In genomic region chr17:42133461-42134041, GRCh38 we compare ENCODE assay signal across 8 cellular contexts. TPM values are rescaled to one million over a fixed set of nuclear protein-coding genes. Genes with fewer than 3 reads are reported as not detected.
DNase-seq lines count a peak whose midpoint lies in the region; ATAC-seq, FAIRE-seq and TF ChIP-seq lines count a peak whose summit lies in the region.

No MANE protein-coding gene starts in this region.

- TF ChIP-seq RAD21 in liver (IDR thresholded peaks at IDR 0.05): no peak

- H3K27ac Mint-ChIP-seq in activated CD4-positive, alpha-beta memory T cell treated with anti-CD3 and anti-CD28 coated beads, Interleukin-2, amount 10 ng/mL, durations not matched to agents 7 days and 5 days: peak overlapping the region; percentile 69

- H3K4me1 ChIP-seq in heart right ventricle: peaks cover 45 to 100% (median 96%) of the 10 kb centered on the region in 9 donors
- peaks cover 14 to 34% (median 22%) of the 10 kb centered on the region in 4 donors for H3K4me1 ChIP-seq in liver (ENCODE audit: control insufficient read depth in 4 of 4, insufficient read depth in 4 of 4, low read length in 3 of 4)

- POLR2A ChIA-PET in activated CD4-positive, alpha-beta memory T cell treated with anti-CD3 and anti-CD28 coated beads, Interleukin-2, amount 10 ng/mL, durations not matched to agents 7 days and 5 days (lab: Charles Lee): interaction anchor here (1.0 to 4.4 kb wide), 8 partner anchors 13 to 269 kb away, joined by 3 to 15 read pairs (median 4); partner anchors contain the start of genes DHX58, DNAJC7, KAT2A and KLHL11

- DNase-seq in heart right ventricle (no peak), cardiac septum (ENCODE audit: low spot score) (no peak), LNCaP clone FGC (ENCODE audit: low read depth) (peak; percentile 70), D721Med (ENCODE audit: insufficient read length, low spot score) (no peak), ecto neural progenitor cell (ENCODE audit: low spot score) (no peak), WERI-Rb-1 (no peak)
- no peak for DNase-seq in activated CD4-positive, alpha-beta memory T cell treated with anti-CD3 and anti-CD28 coated beads, Interleukin-2, amount 10 ng/mL, durations not matched to agents 7 days and 5 days

- no peak for ATAC-seq in heart right ventricle

- H3K9me3 Mint-ChIP-seq in activated CD4-positive, alpha-beta memory T cell treated with anti-CD3 and anti-CD28 coated beads, Interleukin-2, amount 10 ng/mL, durations not matched to agents 7 days and 5 days: no peaks in the 10 kb centered on the region

- H3K9ac ChIP-seq in liver (ENCODE audit: low read depth in 1 of 2, low read length in 2 of 2): no peak overlapping the region

- TF ChIP-seq CTCF in heart right ventricle (IDR thresholded peaks at IDR 0.05): no peak
- no peak for TF ChIP-seq CTCF in LNCaP clone FGC (IDR thresholded peaks at IDR 0.05; ENCODE audit: control insufficient read depth, extremely low read depth, insufficient read depth)
- TF ChIP-seq CTCF in liver (IDR thresholded peaks at IDR 0.05; ENCODE audit: low read depth, low read length, missing input control): no peak
- no peak for TF ChIP-seq CTCF in D721Med (IDR thresholded peaks at IDR 0.05; ENCODE audit: insufficient read depth, missing control alignments)
- no peak for TF ChIP-seq CTCF in WERI-Rb-1 (IDR thresholded peaks at IDR 0.05; ENCODE audit: low read depth, low read length)

- peak overlapping the region; percentile 66 to 87 (median 80) for H3K27ac ChIP-seq in heart right ventricle
- H3K27ac ChIP-seq in liver (ENCODE audit: low read depth in 1 of 2, low read length in 2 of 2): peak overlapping the region; percentile 38 to 95
- H3K27ac ChIP-seq in WERI-Rb-1: no peak overlapping the region

- H3K9me3 ChIP-seq in heart right ventricle (no peaks in the 10 kb centered on the region), liver (ENCODE audit: control insufficient read depth in 4 of 4, low read length in 3 of 4) (no peaks in the 10 kb centered on the region), WERI-Rb-1 (ENCODE audit: severe bottlenecking) (no peaks in the 10 kb centered on the region)

- no peak overlapping the region for H3K4me3 Mint-ChIP-seq in activated CD4-positive, alpha-beta memory T cell treated with anti-CD3 and anti-CD28 coated beads, Interleukin-2, amount 10 ng/mL, durations not matched to agents 7 days and 5 days

- H3K4me3 ChIP-seq in heart right ventricle (no peak overlapping the region), LNCaP clone FGC (ENCODE audit: low read depth, low read length) (no peak overlapping the region), liver (ENCODE audit: low read depth in 1 of 3, low read length in 3 of 3) (no peak overlapping the region), WERI-Rb-1 (ENCODE audit: low read depth, low read length) (no peak overlapping the region)

- CTCF ChIA-PET in activated CD4-positive, alpha-beta memory T cell treated with anti-CD3 and anti-CD28 coated beads, Interleukin-2, amount 10 ng/mL, durations not matched to agents 7 days and 5 days (lab: Charles Lee): interaction anchor here (0.9 to 1.7 kb wide), 3 partner anchors 13 to 113 kb away, joined by 3 to 5 read pairs (median 4); partner anchors contain the start of gene NKIRAS2

- no peak for FAIRE-seq in D721Med (lab: Jason Lieb, UNC)

- H3K27me3 Mint-ChIP-seq in activated CD4-positive, alpha-beta memory T cell treated with anti-CD3 and anti-CD28 coated beads, Interleukin-2, amount 10 ng/mL, durations not matched to agents 7 days and 5 days: no peaks in the 10 kb centered on the region

- H3K27me3 ChIP-seq in heart right ventricle: no peaks in the 10 kb centered on the region
- H3K27me3 ChIP-seq in liver (ENCODE audit: control insufficient read depth in 4 of 4, insufficient read depth in 4 of 4, low read length in 3 of 4): no peaks in the 10 kb centered on the region
- H3K27me3 ChIP-seq in WERI-Rb-1 (ENCODE audit: insufficient read depth, low read depth, severe bottlenecking): no peaks in the 10 kb centered on the region

- peaks cover 51% of the 10 kb centered on the region for H3K36me3 Mint-ChIP-seq in activated CD4-positive, alpha-beta memory T cell treated with anti-CD3 and anti-CD28 coated beads, Interleukin-2, amount 10 ng/mL, durations not matched to agents 7 days and 5 days (ENCODE audit: low read depth)

- intact Hi-C loops in heart right ventricle (cut with DNase I): loop anchor here in 1 of 10 donors (5.0 kb wide), 1 partner anchor 49 kb away; the partner anchor contains the start of gene KCNH4
- intact Hi-C loops in cardiac septum (cut with DNase I): no loop called here

- H3K36me3 ChIP-seq in heart right ventricle: peaks cover 0 to 52% (median 12%) of the 10 kb centered on the region in 9 donors
- peaks cover 5 to 17% (median 14%) of the 10 kb centered on the region in 4 donors for H3K36me3 ChIP-seq in liver (ENCODE audit: control insufficient read depth in 4 of 4, insufficient read depth in 3 of 4, low read depth in 1 of 4, low read length in 3 of 4)
- peaks cover 53% of the 10 kb centered on the region for H3K36me3 ChIP-seq in WERI-Rb-1

- WGBS in heart right ventricle, 2 donors: 33 to 44% methylated on average over 4 of the region's 4 CpGs
- 61% methylated on average over 4 of the region's 4 CpGs for WGBS in liver

- peaks cover 58% of the 10 kb centered on the region for H3K4me1 Mint-ChIP-seq in activated CD4-positive, alpha-beta memory T cell treated with anti-CD3 and anti-CD28 coated beads, Interleukin-2, amount 10 ng/mL, durations not matched to agents 7 days and 5 days

TF ChIP-seq in liver, 16 proteins besides CTCF, POLR2A, EP300 and RAD21 (continues in another document):
- TF ChIP-seq NR2F2 (IDR thresholded peaks at IDR 0.05): no peak
- TF ChIP-seq ATF3 (IDR thresholded peaks at IDR 0.05): no peak
- TF ChIP-seq FOXA1 (IDR thresholded peaks at IDR 0.05): no peak
- no peak for TF ChIP-seq RXRA (IDR thresholded peaks at IDR 0.05)
- TF ChIP-seq GABPA (IDR thresholded peaks at IDR 0.05 in 1 of 2, conservative IDR thresholded peaks at IDR 0.05 in 1 of 2): no peak
- no peak for TF ChIP-seq FOXA2 (IDR thresholded peaks at IDR 0.05)
- no peak for TF ChIP-seq ZBTB33 (IDR thresholded peaks at IDR 0.05)

RNA-seq across cellular contexts. Expression of gene HSPB9, which starts 10.9 kb away (rescaled TPM):
- under 1 TPM in 1 of 10 donors, not detected in 9; 0.23 TPM for total RNA-seq in heart right ventricle
- polyA plus RNA-seq in heart right ventricle: under 1 TPM; 0.01 to 0.29 TPM
- total RNA-seq in cardiac septum: not detected
- total RNA-seq in activated CD4-positive, alpha-beta memory T cell treated with anti-CD3 and anti-CD28 coated beads, Interleukin-2, amount 10 ng/mL, durations not matched to agents 7 days and 5 days: under 1 TPM in 1 of 2 experiments, not detected in 1; 0.18 TPM
- total RNA-seq in liver: under 1 TPM; 0.17 to 0.42 TPM
- polyA plus RNA-seq in liver: 1 to 10 TPM in 1 of 2 donors, under 1 TPM in 1; 0.69 to 4.0 TPM

RNA-seq across cellular contexts. Expression of gene KAT2A, which starts 12.4 kb away (rescaled TPM):
- total RNA-seq in heart right ventricle (10 to 100 TPM in 9 of 10 donors, 1 to 10 TPM in 1; 9.3 to 29.7 (median 13.3) TPM), cardiac septum (17.3 TPM), liver (10 to 100 TPM in 1 of 2 donors, 1 to 10 TPM in 1; 5.1 to 14.4 TPM)
- polyA plus RNA-seq in heart right ventricle (100 to 1,000 TPM in 1 of 2 donors, 10 to 100 TPM in 1; 20.6 to 118 TPM), liver (10 to 100 TPM in 1 of 2 donors, 1 to 10 TPM in 1; 7.4 to 11.7 TPM)
- 10 to 100 TPM; 25.7 to 26.7 TPM for total RNA-seq in activated CD4-positive, alpha-beta memory T cell treated with anti-CD3 and anti-CD28 coated beads, Interleukin-2, amount 10 ng/mL, durations not matched to agents 7 days and 5 days

RNA-seq across cellular contexts. Expression of gene DHX58, which starts 21.0 kb away (rescaled TPM):
- 1 to 10 TPM; 2.2 to 8.4 (median 4.0) TPM for total RNA-seq in heart right ventricle
- 10 to 100 TPM in 1 of 2 donors, 1 to 10 TPM in 1; 3.4 to 16.9 TPM for polyA plus RNA-seq in heart right ventricle
- 4.5 TPM for total RNA-seq in cardiac septum
- total RNA-seq in activated CD4-positive, alpha-beta memory T cell treated with anti-CD3 and anti-CD28 coated beads, Interleukin-2, amount 10 ng/mL, durations not matched to agents 7 days and 5 days: 10 to 100 TPM; 97.0 to 97.3 TPM
- total RNA-seq in liver: 10 to 100 TPM in 1 of 2 donors, 1 to 10 TPM in 1; 4.0 to 20.2 TPM
- polyA plus RNA-seq in liver: 10 to 100 TPM in 1 of 2 donors, 1 to 10 TPM in 1; 4.3 to 21.9 TPM

RNA-seq across cellular contexts. Expression of gene RAB5C, which starts 21.2 kb away (rescaled TPM):
- total RNA-seq in heart right ventricle (10 to 100 TPM; 24.6 to 64.4 (median 35.3) TPM), cardiac septum (43.9 TPM), liver (10 to 100 TPM; 53.7 to 60.0 TPM)
- polyA plus RNA-seq in heart right ventricle (10 to 100 TPM; 33.3 to 76.5 TPM), liver (100 to 1,000 TPM in 1 of 2 donors, 10 to 100 TPM in 1; 53.5 to 107 TPM)
- total RNA-seq in activated CD4-positive, alpha-beta memory T cell treated with anti-CD3 and anti-CD28 coated beads, Interleukin-2, amount 10 ng/mL, durations not matched to agents 7 days and 5 days: 10 to 100 TPM; 95.8 to 97.3 TPM

RNA-seq across cellular contexts. Expression of gene ZNF385C, which starts 35.3 kb away (rescaled TPM):
- total RNA-seq in heart right ventricle (under 1 TPM in 9 of 10 donors, not detected in 1; 0.16 to 0.56 (median 0.24) TPM), cardiac septum (0.13 TPM), liver (under 1 TPM in 1 of 2 donors, not detected in 1; 0.19 TPM)
- polyA plus RNA-seq in heart right ventricle (under 1 TPM; 0.09 to 0.29 TPM), liver (under 1 TPM; 0.03 to 0.06 TPM)
- total RNA-seq in activated CD4-positive, alpha-beta memory T cell treated with anti-CD3 and anti-CD28 coated beads, Interleukin-2, amount 10 ng/mL, durations not matched to agents 7 days and 5 days: not detected

Comparison
In these comparisons a context has a peak if more than half of its experiments do, and no peak if none do; other contexts are left out.
1. RNA of gene DHX58, which starts 21.0 kb away (total RNA-seq): 97.0 to 97.3 TPM in activated CD4-positive, alpha-beta memory T cell treated with anti-CD3 and anti-CD28 coated beads, Interleukin-2, amount 10 ng/mL, durations not matched to agents 7 days and 5 days; 4.0 to 20.2 TPM in liver, 2.2 to 8.4 TPM in heart right ventricle and 4.5 TPM in cardiac septum (single experiment); every median in the first group is over 4 times any median in the second.